In the genomic region with DNA sequence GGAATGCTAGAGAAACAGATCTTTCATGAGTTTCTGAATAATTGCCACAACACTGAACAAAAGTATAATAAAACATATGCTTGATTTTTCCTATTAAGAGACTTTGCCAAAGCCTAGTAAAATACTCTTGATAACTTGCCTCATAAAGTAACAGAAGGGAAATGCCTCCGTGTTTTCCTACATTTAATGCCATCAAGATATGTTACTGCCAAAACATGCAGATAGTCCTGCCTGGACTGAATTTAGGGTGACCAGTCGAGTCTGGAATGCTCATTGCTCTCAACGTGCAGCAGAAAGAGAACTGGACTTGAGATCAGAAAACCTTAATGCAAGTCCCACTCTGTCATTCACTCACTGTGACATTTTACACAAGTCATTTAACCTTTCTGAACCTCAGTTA, we compare ENCODE assay signal across 17 cellular contexts.
DNase-seq lines count a peak whose midpoint lies in the region; ATAC-seq and TF ChIP-seq lines count a peak whose summit lies in the region.
"Had no signal": no experiment of that assay in that cellular context is flagged by ENCODE, and none has a peak within 500 bp of the region (broad histone marks: within the 10 kb centered on the region; RNA-seq: fewer than 3 reads in every experiment).

No MANE protein-coding gene starts in this region.

- ATAC-seq in left cardiac atrium: peak; percentile 33 to 44
- peak; percentile 45 to 68 for ATAC-seq in right cardiac atrium
- ATAC-seq: A549 had no signal

- H3K9me3 ChIP-seq in right atrium auricular region: no peaks in the 10 kb centered on the region
- H3K9me3 ChIP-seq in right cardiac atrium (ENCODE audit: control insufficient read depth, low read length): no peaks in the 10 kb centered on the region
- H3K9me3 ChIP-seq: A549 had no signal

- 23% methylated on average over 3 of the region's 3 CpGs for WGBS in right cardiac atrium

- TF ChIP-seq CTCF in right atrium auricular region (IDR thresholded peaks at IDR 0.05): no peak
- TF ChIP-seq CTCF in fibroblast of pulmonary artery (IDR thresholded peaks at IDR 0.05; ENCODE audit: low read length, missing control alignments): no peak

- H3K4me3 ChIP-seq in right atrium auricular region (no peak overlapping the region), fibroblast of pulmonary artery (replicated peaks; ENCODE audit: low read depth, low read length) (no peak overlapping the region), right cardiac atrium (ENCODE audit: low read length) (no peak overlapping the region)
- H3K4me3 ChIP-seq: A549 had no signal

- H3K4me1 ChIP-seq in right atrium auricular region (peaks cover 0 to 27% of the 10 kb centered on the region in 2 donors), right cardiac atrium (ENCODE audit: control insufficient read depth, insufficient read depth, low read length) (peaks cover 5% of the 10 kb centered on the region)
- H3K4me1 ChIP-seq: A549 had no signal

- no peaks in the 10 kb centered on the region for H3K36me3 ChIP-seq in right atrium auricular region

- H3K27me3 ChIP-seq in right atrium auricular region (no peaks in the 10 kb centered on the region), right cardiac atrium (ENCODE audit: control insufficient read depth, insufficient read depth) (no peaks in the 10 kb centered on the region)

- H3K27ac ChIP-seq in right atrium auricular region (peak overlapping the region in 1 of 2 donors; percentile 2), right cardiac atrium (ENCODE audit: low read length) (no peak overlapping the region)
- H3K27ac ChIP-seq: A549 had no signal

- DNase-seq in left cardiac atrium (no peak), right atrium auricular region (ENCODE audit: low spot score) (no peak), EH (ENCODE audit: low read depth) (peak; percentile 41), fibroblast of pulmonary artery (ENCODE audit: low read depth) (peak; percentile 29), right cardiac atrium (no peak), NCI-H2081 treated with DMSO at 0.1 percent for 48 hours (lab: John Stamatoyannopoulos, UW) (no peak), HuH-7 (ENCODE audit: low spot score) (no peak)
- DNase-seq: 8988T; ACHN; C1 segment of cervical spinal cord; Calu3; CD4-positive, alpha-beta memory T cell; COR-L47; DMS79 treated with DMSO at 0.1 percent for 48 hours; H7; HCEC 1CT had no signal

- intact Hi-C loops in left cardiac atrium (cut with DNase I) (no loop called here), right cardiac atrium (cut with DNase I) (no loop called here)

Comparison
In these comparisons a context has a peak if more than half of its experiments do, and no peak if none do; other contexts are left out.
1. DNase-seq: peak in EH (single experiment) and fibroblast of pulmonary artery (single experiment); none in left cardiac atrium (single experiment), right atrium auricular region (single experiment), right cardiac atrium (0 of 3), NCI-H2081 treated with DMSO at 0.1 percent for 48 hours (single experiment) and HuH-7 (single experiment).